Comparison of ENCODE assay signal across 8 cellular contexts in the genomic region with DNA sequence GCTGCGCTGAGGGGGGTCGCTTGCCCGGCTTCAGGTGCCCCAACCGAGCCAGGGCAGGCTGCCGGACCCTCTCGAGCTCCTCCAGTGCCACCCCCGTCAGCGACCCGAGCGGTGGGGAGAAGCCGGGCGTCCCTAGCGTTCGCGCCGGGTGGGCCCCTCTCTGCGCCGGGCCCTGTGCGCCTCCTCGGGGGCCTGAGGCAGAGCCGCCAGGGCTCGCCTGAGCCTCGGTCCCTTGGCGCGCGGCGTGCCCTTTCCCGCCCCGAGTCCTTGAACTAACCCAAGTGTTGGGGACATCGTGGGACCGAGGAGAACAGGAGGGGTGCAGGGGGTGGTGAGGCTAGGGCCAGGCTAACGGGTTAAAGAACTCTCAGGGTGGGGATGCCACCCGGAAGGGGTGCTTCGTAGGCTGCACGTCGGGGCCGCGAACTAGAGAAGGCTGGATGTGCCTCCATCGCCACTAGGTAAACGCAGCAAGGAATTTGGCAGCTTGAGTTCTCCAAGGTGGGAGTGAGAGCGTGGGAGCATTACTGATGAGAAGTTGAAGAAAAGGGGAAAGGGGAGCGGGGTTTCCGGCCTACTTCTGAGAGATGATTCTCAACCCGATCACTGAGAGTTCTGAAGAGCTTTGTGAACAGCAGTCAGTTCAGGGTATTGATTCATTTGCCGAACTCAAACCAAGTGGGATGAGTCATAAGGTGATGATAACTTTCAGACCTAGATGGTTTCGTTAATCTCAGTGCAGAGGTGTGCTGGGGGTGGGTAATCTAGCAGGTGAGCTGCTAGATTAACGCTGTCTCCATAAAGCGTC. TPM values are rescaled to one million over a fixed set of nuclear protein-coding genes. Genes with fewer than 3 reads are reported as not detected.
DNase-seq lines count a peak whose midpoint lies in the region; ATAC-seq, FAIRE-seq and TF ChIP-seq lines count a peak whose summit lies in the region.

No MANE protein-coding gene starts in this region.

- peak overlapping the region; percentile 93 for H3K27ac ChIP-seq in GM12878 (ENCODE audit: control insufficient read depth, insufficient read depth)

- TF ChIP-seq POLR2A in GM12878 (IDR thresholded peaks at IDR 0.05; ENCODE audit: low read depth, low read length), result peak; percentile 81

- POLR2A ChIA-PET in GM12878 (lab: Charles Lee), result interaction anchor here (0.5 to 3.9 kb wide), 13 partner anchors 9 to 249 kb away, joined by 3 to 28 read pairs (median 4); a partner anchor contains a TSS

- H3K4me1 ChIP-seq in GM12878 (ENCODE audit: control insufficient read depth, insufficient read depth, low read length), result no peaks in the 10 kb centered on the region; the same call in 1 of the 2 replicates

- CTCF ChIA-PET in GM12878 (lab: Yijun Ruan, JAX), result interaction anchor here (0.8 to 3.1 kb wide), 12 partner anchors 9 to 284 kb away, joined by 3 to 21 read pairs (median 5); no protein-coding TSS in a partner anchor

- under 1% methylated on average over 43 of the region's 48 CpGs for WGBS in GM12878 (ENCODE audit: insufficient coverage, insufficient replicate concordance, low lambda C conversion rate, missing lambda C conversion rate)

- TF ChIP-seq CTCF in GM12878 (IDR thresholded peaks at IDR 0.05 in 2 of 3, conservative IDR thresholded peaks at IDR 0.05 in 1 of 3; ENCODE audit: control insufficient read depth in 2 of 3, extremely low read depth in 1 of 3, insufficient read depth in 1 of 3, low read depth in 3 of 3, low read length in 3 of 3), result no peak

- no peaks in the 10 kb centered on the region for H3K9me3 ChIP-seq in GM12878 (replicated peaks; ENCODE audit: control insufficient read depth, insufficient read depth, low read length)

- H3K4me2 ChIP-seq in GM12878 (ENCODE audit: control insufficient read depth, insufficient read depth), result peak overlapping the region; percentile 78

- ATAC-seq in GM21619 (IDR thresholded peaks at IDR 0.05; ENCODE audit: unreplicated experiment), result peak; percentile 40
- peak; percentile 66 for ATAC-seq in GM12878

- peak; percentile 43 for DNase-seq in GDM1 (lab: John Stamatoyannopoulos, UW)
- peak; percentile 55 for DNase-seq in KBM-7
- DNase-seq in T-helper 22 cell (ENCODE audit: low read depth), result peak; percentile 36
- DNase-seq in GM12878 (ENCODE audit: low read depth, low spot score), result peak; percentile 56
- DNase-seq in iPS-NIHi7 (ENCODE audit: extremely low spot score), result peak; percentile 28
- peak; percentile 41 to 55 for DNase-seq in stimulated activated CD4-positive, alpha-beta T cell treated with anti-CD3 and anti-CD28 coated beads, Interleukin-12 subunit alpha, Interleukin-12 subunit beta, amount 100 ng/mL, for 24 hours (ENCODE audit: low read depth in 2 of 2)
- no peak for DNase-seq in SKM-1 treated with dmso at 0.1 percent for 144 hours (lab: John Stamatoyannopoulos, UW; ENCODE audit: unreplicated experiment)

- H3K79me2 ChIP-seq in GM12878 (ENCODE audit: control insufficient read depth, insufficient read depth, low read length), result peaks cover 54% of the 10 kb centered on the region

- H3K36me3 ChIP-seq in GM12878 (ENCODE audit: control insufficient read depth in 2 of 2, insufficient read depth in 2 of 2, low read length in 1 of 2), result peaks cover 0 to 7% of the 10 kb centered on the region in 2 experiments; a peak in 2 of 4 replicates

- H4K20me1 ChIP-seq in GM12878 (ENCODE audit: control insufficient read depth, insufficient read depth), result no peaks in the 10 kb centered on the region; the same call in 1 of the 2 replicates

- FAIRE-seq in GM12878 (lab: Jason Lieb, UNC), result peak; percentile 98

- intact Hi-C loops in GM12878 (cut with micrococcal nuclease; ENCODE audit: unreplicated experiment), result loop anchor here (1.0 to 5.0 kb wide), 2 partner anchors 48 to 68 kb away; a partner anchor contains a TSS

- 0 out of 4 replicates have a peak, but pooled peaks of 1 of the 2 experiments have one; percentile 44 for TF ChIP-seq EP300 in GM12878 (IDR thresholded peaks at IDR 0.05; ENCODE audit: borderline replicate concordance in 1 of 2, control insufficient read depth in 1 of 2, low read depth in 2 of 2, low read length in 2 of 2)

- H3K27me3 ChIP-seq in GM12878 (replicated peaks in 1 of 2; ENCODE audit: control insufficient read depth in 2 of 2, insufficient read depth in 2 of 2, low read length in 1 of 2), result no peaks in the 10 kb centered on the region

- SMC1A ChIA-PET in GM12878 (lab: Charles Lee; ENCODE audit: uncharacterized antibody, unreplicated experiment), result interaction anchor here (0.6 to 5.4 kb wide), 11 partner anchors 9 to 721 kb away, joined by 3 to 46 read pairs (median 4); no protein-coding TSS in a partner anchor

- in situ Hi-C loops in KBM-7 (cut with MboI; ENCODE audit: low pct_unique_long_range_greater_than_20kb, low sequenced_read_pairs) (no loop called here), GM12878 (cut with MboI) (no loop called here)

- H2AFZ ChIP-seq in GM12878 (ENCODE audit: control insufficient read depth, low read depth, low read length), result peak overlapping the region; percentile 64

- peak overlapping the region; percentile 95 for H3K4me3 ChIP-seq in GM12878

- RAD21 ChIA-PET in GM12878 (lab: Charles Lee; ENCODE audit: unreplicated experiment), result interaction anchor here (0.6 to 3.4 kb wide), 10 partner anchors 9 to 1281 kb away, joined by 3 to 23 read pairs (median 6); a partner anchor contains a TSS

- no peak for TF ChIP-seq RAD21 in GM12878 (IDR thresholded peaks at IDR 0.05; ENCODE audit: insufficient read depth, low read depth, low read length)

- BruUV-seq in GM12878 (replicated peaks; lab: Mats Ljungman, UMichigan), result no TSS peak

- peak overlapping the region; percentile 97 for H3K9ac ChIP-seq in GM12878 (ENCODE audit: control insufficient read depth, insufficient read depth, low read length)

TF ChIP-seq in GM12878, 131 proteins besides CTCF, POLR2A, EP300 and RAD21 (continues in another document):
- TF ChIP-seq, protein P1, sequence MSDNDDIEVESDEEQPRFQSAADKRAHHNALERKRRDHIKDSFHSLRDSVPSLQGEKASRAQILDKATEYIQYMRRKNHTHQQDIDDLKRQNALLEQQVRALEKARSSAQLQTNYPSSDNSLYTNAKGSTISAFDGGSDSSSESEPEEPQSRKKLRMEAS (IDR thresholded peaks at IDR 0.05; ENCODE audit: low read depth, low read length), result 0 out of 2 replicates have a peak, but pooled peaks have one; percentile 41
- 0 out of 2 replicates have a peak, but pooled peaks have one; percentile 28 for TF ChIP-seq GABPA (IDR thresholded peaks at IDR 0.05; ENCODE audit: low read depth)
- TF ChIP-seq CBFB (IDR thresholded peaks at IDR 0.05; ENCODE audit: low read depth), result 0 out of 2 replicates have a peak, but pooled peaks have one; percentile 62
- peak; percentile 60 for TF ChIP-seq EED (IDR thresholded peaks at IDR 0.05; ENCODE audit: low read depth)
- TF ChIP-seq NBN (IDR thresholded peaks at IDR 0.05), result 0 out of 2 replicates have a peak, but pooled peaks have one; percentile 17
- no peak for TF ChIP-seq MEF2A (IDR thresholded peaks at IDR 0.05; ENCODE audit: insufficient read depth, low read depth, low read length)
- TF ChIP-seq NFIC (IDR thresholded peaks at IDR 0.05; ENCODE audit: low read depth, low read length), result no peak
- no peak for TF ChIP-seq PAX8 (IDR thresholded peaks at IDR 0.05)
- TF ChIP-seq, protein P2, sequence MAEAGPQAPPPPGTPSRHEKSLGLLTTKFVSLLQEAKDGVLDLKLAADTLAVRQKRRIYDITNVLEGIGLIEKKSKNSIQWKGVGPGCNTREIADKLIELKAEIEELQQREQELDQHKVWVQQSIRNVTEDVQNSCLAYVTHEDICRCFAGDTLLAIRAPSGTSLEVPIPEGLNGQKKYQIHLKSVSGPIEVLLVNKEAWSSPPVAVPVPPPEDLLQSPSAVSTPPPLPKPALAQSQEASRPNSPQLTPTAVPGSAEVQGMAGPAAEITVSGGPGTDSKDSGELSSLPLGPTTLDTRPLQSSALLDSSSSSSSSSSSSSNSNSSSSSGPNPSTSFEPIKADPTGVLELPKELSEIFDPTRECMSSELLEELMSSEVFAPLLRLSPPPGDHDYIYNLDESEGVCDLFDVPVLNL (IDR thresholded peaks at IDR 0.05; ENCODE audit: low read depth, low read length), result no peak

RNA-seq across cellular contexts. Expression of a gene that starts 0.6 kb away (rescaled TPM):
- 95.7 and 96.2 TPM in 2 replicates for total RNA-seq in GM12878 (2013; cell fraction: nucleolus; rRNA removed)
- total RNA-seq in GM12878 (2014; rRNA removed), result 199 and 205 TPM in 2 replicates
- total RNA-seq in GM12878 (2014; rRNA removed; fragmentation: Illumina TruSeq; extraction: Trizol), result 93.8 and 101 TPM in 2 replicates
- total RNA-seq in GM12878 (2021), result 80.6 and 88.1 TPM in 2 replicates
- polyA plus RNA-seq in GM12878 (2011; ENCODE audit: low read depth), result 63.1 TPM
- polyA plus RNA-seq in GM12878 (2011; rRNA removed), result 36.3 and 63.6 TPM in 2 replicates
- polyA plus RNA-seq in GM12878 (2011; cell fraction: cytosol; rRNA removed), result 53.2 and 53.3 TPM in 2 replicates
- 120 and 125 TPM in 2 replicates for polyA plus RNA-seq in GM12878 (2011; cell fraction: nucleus; rRNA removed)
- polyA plus RNA-seq in GM12878 (2012), result 50.3 and 77.0 TPM in 2 replicates
- polyA plus RNA-seq in GM12878 (2014; fragmentation: Illumina TruSeq; extraction: Trizol), result 86.2 and 108 TPM in 2 replicates
- polyA plus RNA-seq in GM12878 (2014; fragmentation: Nextera tagmentation; extraction: Ambion mirVana), result 100 to 1,000 TPM; 111 to 121 TPM
- polyA plus RNA-seq in GM12878 (2014; rRNA removed), result 119 and 162 TPM in 2 replicates
- 100 to 1,000 TPM; 168 to 177 TPM for polyA plus RNA-seq in GM12878 (2016; fragmentation: Nextera tagmentation; extraction: Ambion mirVana)
- 98.9 and 145 TPM in 2 replicates for polyA minus RNA-seq in GM12878 (2011; rRNA and poly(A)+ RNA removed)
- 25.1 and 33.7 TPM in 2 replicates for polyA minus RNA-seq in GM12878 (2011; cell fraction: cytosol; rRNA and poly(A)+ RNA removed)
- 36.1 and 82.3 TPM in 2 replicates for polyA minus RNA-seq in GM12878 (2011; cell fraction: nucleus; rRNA and poly(A)+ RNA removed)

RNA-seq across cellular contexts. Expression of a gene that starts 48.3 kb away (rescaled TPM):
- total RNA-seq in GM12878 (2013; cell fraction: nucleolus; rRNA removed), result 563 and 606 TPM in 2 replicates
- total RNA-seq in GM12878 (2014; rRNA removed), result 166 and 180 TPM in 2 replicates
- total RNA-seq in GM12878 (2014; rRNA removed; fragmentation: Illumina TruSeq; extraction: Trizol), result 139 and 144 TPM in 2 replicates
- total RNA-seq in GM12878 (2021), result 114 and 132 TPM in 2 replicates
- polyA plus RNA-seq in GM12878 (2011; ENCODE audit: low read depth), result 94.2 TPM
- 205 and 226 TPM in 2 replicates for polyA plus RNA-seq in GM12878 (2011; rRNA removed)
- polyA plus RNA-seq in GM12878 (2011; cell fraction: cytosol; rRNA removed), result 179 and 212 TPM in 2 replicates
- polyA plus RNA-seq in GM12878 (2011; cell fraction: nucleus; rRNA removed), result 418 and 443 TPM in 2 replicates
- polyA plus RNA-seq in GM12878 (2012), result 77.8 and 90.8 TPM in 2 replicates
- polyA plus RNA-seq in GM12878 (2014; fragmentation: Illumina TruSeq; extraction: Trizol), result 167 and 199 TPM in 2 replicates
- polyA plus RNA-seq in GM12878 (2014; fragmentation: Nextera tagmentation; extraction: Ambion mirVana), result 100 to 1,000 TPM; 102 to 142 TPM
- polyA plus RNA-seq in GM12878 (2014; rRNA removed), result 165 TPM in 2 replicates
- polyA plus RNA-seq in GM12878 (2016; fragmentation: Nextera tagmentation; extraction: Ambion mirVana), result 100 to 1,000 TPM; 219 to 227 TPM
- polyA minus RNA-seq in GM12878 (2011; rRNA and poly(A)+ RNA removed), result 190 and 219 TPM in 2 replicates
- 56.1 and 67.0 TPM in 2 replicates for polyA minus RNA-seq in GM12878 (2011; cell fraction: cytosol; rRNA and poly(A)+ RNA removed)
- polyA minus RNA-seq in GM12878 (2011; cell fraction: nucleus; rRNA and poly(A)+ RNA removed), result 119 and 191 TPM in 2 replicates
